In the genomic region with DNA sequence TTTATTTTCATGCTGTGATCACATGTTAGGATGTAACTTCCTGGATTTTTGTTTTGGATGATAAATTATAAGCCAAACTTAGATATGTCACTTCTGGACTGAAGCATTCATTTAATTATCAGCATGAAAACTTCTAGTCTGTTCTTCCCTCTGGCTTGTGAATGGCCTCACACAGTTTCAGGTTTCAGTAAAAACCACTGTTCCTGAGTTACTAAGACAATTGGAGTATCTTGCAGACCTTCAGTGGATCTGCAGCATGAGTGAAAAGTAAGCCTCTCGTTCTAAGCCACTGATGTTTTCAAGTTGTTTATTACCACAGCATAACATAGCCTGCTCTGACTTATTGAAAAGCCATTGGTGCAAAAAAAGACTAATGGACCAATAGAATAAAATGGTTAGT, we compare ENCODE assay signal across 18 cellular contexts. TPM values are rescaled to one million over a fixed set of nuclear protein-coding genes. Genes with fewer than 3 reads are reported as not detected.
DNase-seq lines count a peak whose midpoint lies in the region; ATAC-seq, FAIRE-seq and TF ChIP-seq lines count a peak whose summit lies in the region.
"Had no signal": no experiment of that assay in that cellular context is flagged by ENCODE, and none has a peak within 500 bp of the region (broad histone marks: within the 10 kb centered on the region; RNA-seq: fewer than 3 reads in every experiment).

No MANE protein-coding gene starts in this region.

- CTCF ChIA-PET in IMR-90 (lab: Yijun Ruan, JAX): no interaction called here
- CTCF ChIA-PET in H1 (lab: Charles Lee; ENCODE audit: partially characterized antibody): no interaction called here

- H4K91ac ChIP-seq in IMR-90 (ENCODE audit: insufficient read depth, low read depth, low read length) (no peak overlapping the region), H1 (replicated peaks; ENCODE audit: insufficient read length, low read length) (no peak overlapping the region)

- no peaks in the 10 kb centered on the region for H3K23me2 ChIP-seq in H1 (ENCODE audit: low read depth, low read length)

- no peak overlapping the region for H3K18ac ChIP-seq in IMR-90 (ENCODE audit: low read depth, low read length)
- H3K18ac ChIP-seq in H1 (ENCODE audit: extremely low read depth, low read length): no peak overlapping the region

- no peak overlapping the region for H2AK5ac ChIP-seq in IMR-90 (ENCODE audit: low read depth, low read length)
- no peak overlapping the region for H2AK5ac ChIP-seq in H1 (ENCODE audit: low read depth, low read length)

- H2AFZ ChIP-seq in IMR-90 (replicated peaks; ENCODE audit: low read length, poor library complexity) (no peak overlapping the region), MM.1S (ENCODE audit: low read length) (peak overlapping the region; percentile 2; the same call in 1 of the 2 replicates), H1 (ENCODE audit: low read length) (0 out of 2 replicates have a peak overlapping the region, but pooled peaks have one; percentile 58), osteoblast (ENCODE audit: low read length) (peak overlapping the region; percentile 65)

- no peak for TF ChIP-seq CTCF in IMR-90 (conservative IDR thresholded peaks at IDR 0.05; ENCODE audit: low read depth, low read length)
- no peak for TF ChIP-seq CTCF in MM.1S (IDR thresholded peaks at IDR 0.05; ENCODE audit: low read length)
- no peak for TF ChIP-seq CTCF in H1 (IDR thresholded peaks at IDR 0.05; ENCODE audit: control extremely low read depth in 1 of 3, insufficient read depth in 1 of 3, low read depth in 1 of 3, low read length in 3 of 3)
- TF ChIP-seq CTCF in osteoblast (IDR thresholded peaks at IDR 0.05; ENCODE audit: extremely low read depth, low read depth, low read length): no peak
- TF ChIP-seq CTCF in esophagus muscularis mucosa (IDR thresholded peaks at IDR 0.05): no peak

- H4K8ac ChIP-seq in IMR-90 (ENCODE audit: low read depth in 2 of 2, low read length in 2 of 2): no peak overlapping the region
- H4K8ac ChIP-seq in H1 (ENCODE audit: extremely low read depth, insufficient read depth, low read length): no peak overlapping the region

- no peak overlapping the region for H2BK12ac ChIP-seq in H1 (ENCODE audit: low read depth, low read length)

- H3K4me1 ChIP-seq in IMR-90 (ENCODE audit: control insufficient read depth, insufficient read depth, low read length) (peaks cover 3% of the 10 kb centered on the region; the same call in 1 of the 2 replicates), MM.1S (ENCODE audit: low read length) (peaks cover 31% of the 10 kb centered on the region), H1 (replicated peaks in 1 of 4; ENCODE audit: control insufficient read depth in 3 of 4, insufficient read depth in 4 of 4, low read length in 3 of 4) (no peaks in the 10 kb centered on the region), osteoblast (ENCODE audit: insufficient read depth, low read length) (peaks cover 15% of the 10 kb centered on the region), esophagus muscularis mucosa (peaks cover 0 to 11% (median 0%) of the 10 kb centered on the region in 4 donors)
- H3K4me1 ChIP-seq: A549, BE2C, HAP-1 had no signal

- H3K4me2 ChIP-seq in IMR-90 (ENCODE audit: low read depth, low read length) (no peak overlapping the region), MM.1S (ENCODE audit: low read depth, low read length) (peak overlapping the region; percentile 20; the same call in 1 of the 2 replicates), H1 (ENCODE audit: insufficient read depth in 1 of 2, low read depth in 2 of 2, low read length in 2 of 2) (no peak overlapping the region), osteoblast (ENCODE audit: insufficient read depth, low read length) (no peak overlapping the region)
- H3K4me2 ChIP-seq: A549 had no signal

- H2BK5ac ChIP-seq in IMR-90 (ENCODE audit: low read depth, low read length, poor library complexity, severe bottlenecking) (no peak overlapping the region), H1 (ENCODE audit: low read depth, low read length) (no peak overlapping the region)

- H3K9ac ChIP-seq in IMR-90 (ENCODE audit: low read depth, low read length): no peak overlapping the region
- no peak overlapping the region for H3K9ac ChIP-seq in MM.1S (ENCODE audit: low read length)
- H3K9ac ChIP-seq in H1 (replicated peaks in 1 of 4; ENCODE audit: extremely low read depth in 1 of 4, low read depth in 3 of 4, low read length in 3 of 4): no peak overlapping the region

- no peak overlapping the region for H2BK20ac ChIP-seq in IMR-90 (ENCODE audit: low read depth, low read length)
- no peak overlapping the region for H2BK20ac ChIP-seq in H1 (ENCODE audit: low read length)

- H3K79me2 ChIP-seq in MM.1S (ENCODE audit: low read length): no peaks in the 10 kb centered on the region
- H3K79me2 ChIP-seq in H1 (ENCODE audit: control insufficient read depth in 1 of 2, insufficient read depth in 2 of 2, low read length in 2 of 2): no peaks in the 10 kb centered on the region
- no peaks in the 10 kb centered on the region for H3K79me2 ChIP-seq in osteoblast (ENCODE audit: insufficient read depth, low read length)

- DNase-seq in IMR-90: peak; percentile 10
- peak; percentile 61 for DNase-seq in MM.1S
- DNase-seq in H1 (ENCODE audit: low read depth in 1 of 2, low spot score in 2 of 2): no peak
- no peak for DNase-seq in osteoblast (ENCODE audit: insufficient read length, low spot score, missing footprints)
- DNase-seq in esophagus muscularis mucosa (ENCODE audit: extremely low spot score): no peak
- DNase-seq in NCI-H345 (lab: John Stamatoyannopoulos, UW): no peak
- no peak for DNase-seq in epidermal melanocyte (ENCODE audit: insufficient read length, low spot score)
- no peak for DNase-seq in NCI-H2107 treated with DMSO at 0.1 percent for 48 hours (lab: John Stamatoyannopoulos, UW; ENCODE audit: unreplicated experiment)
- DNase-seq: BE2C; CD8-positive, alpha-beta T cell; COR-L47; GF-D8; GOT3; HFFc6 had no signal

- no peak overlapping the region for H3K23ac ChIP-seq in IMR-90 (ENCODE audit: low read depth, low read length)
- no peak overlapping the region for H3K23ac ChIP-seq in H1 (ENCODE audit: insufficient read length)

- TF ChIP-seq RAD21 in IMR-90 (IDR thresholded peaks at IDR 0.05; ENCODE audit: low read length): no peak
- no peak for TF ChIP-seq RAD21 in H1 (IDR thresholded peaks at IDR 0.05 in 1 of 2, conservative IDR thresholded peaks at IDR 0.05 in 1 of 2; ENCODE audit: low read depth in 2 of 2, low read length in 2 of 2)

- H2BK120ac ChIP-seq in IMR-90 (ENCODE audit: low read depth, low read length) (no peak overlapping the region), H1 (replicated peaks; ENCODE audit: low read depth, low read length) (no peak overlapping the region)

- no peak for TF ChIP-seq POLR2A in IMR-90 (IDR thresholded peaks at IDR 0.05; ENCODE audit: low read depth, low read length)
- TF ChIP-seq POLR2A in H1 (IDR thresholded peaks at IDR 0.05; ENCODE audit: control extremely low read depth in 1 of 2, low read depth in 2 of 2, low read length in 2 of 2): no peak
- TF ChIP-seq POLR2A in esophagus muscularis mucosa (IDR thresholded peaks at IDR 0.05; ENCODE audit: low read depth): no peak

- no peak overlapping the region for H2AK9ac ChIP-seq in IMR-90 (replicated peaks; ENCODE audit: low read depth, low read length, poor library complexity)

- WGBS in IMR-90 (ENCODE audit: extremely low coverage in 2 of 2, insufficient read length in 1 of 2), 2 experiments: no CpG with 5 or more reads among the region's 1 CpG
- 94% methylated on average over 1 of the region's 1 CpG; no CpG with 5 or more reads in 1 of the 2 experiments for WGBS in H1 (ENCODE audit: extremely low coverage in 1 of 2, insufficient coverage in 1 of 2, insufficient read length in 1 of 2, insufficient replicate concordance in 2 of 2, low coverage in 1 of 2, low lambda C conversion rate in 2 of 2, missing lambda C conversion rate in 1 of 2), 2 experiments
- 71% methylated on average over 1 of the region's 1 CpG for WGBS in esophagus muscularis mucosa

- no peaks in the 10 kb centered on the region for H4K20me1 ChIP-seq in IMR-90 (ENCODE audit: insufficient read depth, low read length)
- H4K20me1 ChIP-seq in MM.1S (ENCODE audit: insufficient read depth, low read length): no peaks in the 10 kb centered on the region
- H4K20me1 ChIP-seq in H1 (replicated peaks in 1 of 2; ENCODE audit: control insufficient read depth in 1 of 2, insufficient read depth in 2 of 2, low read length in 2 of 2): no peaks in the 10 kb centered on the region
- H4K20me1 ChIP-seq in osteoblast (ENCODE audit: insufficient read depth, low read length): no peaks in the 10 kb centered on the region

- dilution Hi-C loops in IMR-90 (cut with HindIII; ENCODE audit: low sequenced_read_pairs, unreplicated experiment): no loop called here

- H3K9me1 ChIP-seq in IMR-90 (ENCODE audit: insufficient read depth, low read length): no peaks in the 10 kb centered on the region

- H3K79me1 ChIP-seq in IMR-90 (ENCODE audit: low read depth in 1 of 2, low read length in 2 of 2) (no peaks in the 10 kb centered on the region), H1 (ENCODE audit: low read depth, low read length) (no peaks in the 10 kb centered on the region)

- intact Hi-C loops in IMR-90 (cut with micrococcal nuclease): no loop called here
- intact Hi-C loops in esophagus muscularis mucosa (cut with DNase I): no loop called here

- no peak overlapping the region for H3K4ac ChIP-seq in IMR-90 (ENCODE audit: low read depth, low read length)
- no peak overlapping the region for H3K4ac ChIP-seq in H1 (replicated peaks; ENCODE audit: insufficient read length, low read depth, low read length)

- no peak overlapping the region for H3K4me3 ChIP-seq in IMR-90 (ENCODE audit: insufficient read depth, low read depth, low read length)
- no peak overlapping the region for H3K4me3 ChIP-seq in MM.1S (ENCODE audit: low read length)
- H3K4me3 ChIP-seq in H1 (ENCODE audit: extremely low read depth in 1 of 4, insufficient read depth in 2 of 4, low read depth in 3 of 4, low read length in 4 of 4): no peak overlapping the region
- H3K4me3 ChIP-seq in osteoblast (ENCODE audit: insufficient read depth, low read length): no peak overlapping the region
- no peak overlapping the region for H3K4me3 ChIP-seq in esophagus muscularis mucosa
- H3K4me3 ChIP-seq: A549, HAP-1 had no signal

- ATAC-seq in IMR-90 (ENCODE audit: low read depth): no peak
- ATAC-seq: A549; CD8-positive, alpha-beta T cell had no signal

- H3K14ac ChIP-seq in IMR-90 (replicated peaks; ENCODE audit: low read depth, low read length) (no peak overlapping the region), H1 (ENCODE audit: insufficient read length) (no peak overlapping the region)

- H4K5ac ChIP-seq in IMR-90 (ENCODE audit: low read depth, low read length) (no peak overlapping the region), H1 (ENCODE audit: insufficient read length, low read depth, low read length) (no peak overlapping the region)

- no peak overlapping the region for H3K56ac ChIP-seq in IMR-90 (ENCODE audit: extremely low read depth, insufficient read depth, low read length)
- H3K56ac ChIP-seq in H1 (replicated peaks; ENCODE audit: insufficient read length, low read depth, low read length): no peak overlapping the region

- H3K9me2 ChIP-seq in MM.1S (replicated peaks; ENCODE audit: insufficient read depth, low read length): no peaks in the 10 kb centered on the region

- H2BK15ac ChIP-seq in IMR-90 (ENCODE audit: low read depth, low read length) (no peak overlapping the region; the same call in 2 of the 3 replicates), H1 (ENCODE audit: low read length) (no peak overlapping the region)

- H3K9me3 ChIP-seq in IMR-90 (ENCODE audit: control insufficient read depth, insufficient read depth, low read length) (no peaks in the 10 kb centered on the region), MM.1S (replicated peaks; ENCODE audit: insufficient read depth, low read length) (no peaks in the 10 kb centered on the region), H1 (ENCODE audit: insufficient read depth in 2 of 2, low read depth in 1 of 2, low read length in 1 of 2) (no peaks in the 10 kb centered on the region), osteoblast (ENCODE audit: low read depth, low read length) (no peaks in the 10 kb centered on the region), esophagus muscularis mucosa (no peaks in the 10 kb centered on the region)
- H3K9me3 ChIP-seq: A549, BE2C, HAP-1 had no signal

- no TSS peak for BruUV-seq in IMR-90 (replicated peaks; lab: Mats Ljungman, UMichigan)

- TF ChIP-seq EP300 in H1 (IDR thresholded peaks at IDR 0.05; ENCODE audit: borderline replicate concordance in 1 of 2, low read depth in 2 of 2, low read length in 2 of 2): no peak
- no peak for TF ChIP-seq EP300 in esophagus muscularis mucosa (IDR thresholded peaks at IDR 0.05)

- POLR2A ChIA-PET in IMR-90 (lab: Charles Lee; ENCODE audit: unreplicated experiment) (no interaction called here), H1 (lab: Charles Lee; ENCODE audit: partially characterized antibody) (no interaction called here)

- H3K27ac ChIP-seq in IMR-90 (ENCODE audit: insufficient read depth, low read length) (no peak overlapping the region), MM.1S (ENCODE audit: low read length) (peak overlapping the region; percentile 20; the same call in 1 of the 2 replicates), H1 (ENCODE audit: low read depth, low read length) (no peak overlapping the region), osteoblast (ENCODE audit: low read depth, low read length) (no peak overlapping the region), esophagus muscularis mucosa (replicated peaks in 1 of 4) (no peak overlapping the region)
- H3K27ac ChIP-seq: A549, C4-2B had no signal

- no peaks in the 10 kb centered on the region for H3K27me3 ChIP-seq in IMR-90 (ENCODE audit: control insufficient read depth, insufficient read depth, low read length)
- no peaks in the 10 kb centered on the region for H3K27me3 ChIP-seq in MM.1S (replicated peaks; ENCODE audit: insufficient read depth, low read length)
- no peaks in the 10 kb centered on the region for H3K27me3 ChIP-seq in H1 (replicated peaks in 1 of 4; ENCODE audit: control insufficient read depth in 3 of 4, extremely low read depth in 1 of 4, insufficient read depth in 3 of 4, low read length in 3 of 4)
- no peaks in the 10 kb centered on the region for H3K27me3 ChIP-seq in osteoblast (ENCODE audit: insufficient read depth, low read length)
- no peaks in the 10 kb centered on the region for H3K27me3 ChIP-seq in esophagus muscularis mucosa
- H3K27me3 ChIP-seq: BE2C had no signal

- H3F3A ChIP-seq in MM.1S (ENCODE audit: insufficient read depth, low read length): peaks cover 17% of the 10 kb centered on the region

- FAIRE-seq in H1 (lab: Jason Lieb, UNC): no peak
- FAIRE-seq: A549 had no signal

- no peaks in the 10 kb centered on the region for H3K36me3 ChIP-seq in IMR-90 (ENCODE audit: control insufficient read depth, insufficient read depth, low read length)
- no peaks in the 10 kb centered on the region for H3K36me3 ChIP-seq in MM.1S (replicated peaks; ENCODE audit: insufficient read depth, low read length)
- no peaks in the 10 kb centered on the region for H3K36me3 ChIP-seq in H1 (ENCODE audit: control insufficient read depth in 2 of 4, insufficient read depth in 4 of 4, low read length in 3 of 4)
- H3K36me3 ChIP-seq in osteoblast (ENCODE audit: insufficient read depth, low read length): no peaks in the 10 kb centered on the region
- H3K36me3 ChIP-seq in esophagus muscularis mucosa: no peaks in the 10 kb centered on the region
- H3K36me3 ChIP-seq: BE2C, HAP-1 had no signal

- in situ Hi-C loops in IMR-90 (cut with MboI; ENCODE audit: low sequenced_read_pairs): no loop called here

RNA-seq across cellular contexts. Expression of a gene that starts 55.3 kb away (rescaled TPM):
- total RNA-seq in IMR-90 (2012; rRNA removed) (not detected in 2 replicates), osteoblast (not detected in 2 replicates), esophagus muscularis mucosa (not detected)
- polyA plus RNA-seq in IMR-90 (2012; rRNA removed) (not detected in 2 replicates), H1 (2011; rRNA removed) (not detected in 2 replicates)
- not detected in 2 replicates for polyA plus RNA-seq in IMR-90 (2012; cell fraction: cytosol; rRNA removed)
- polyA plus RNA-seq in IMR-90 (2012; cell fraction: nucleus; rRNA removed; ENCODE audit: low replicate concordance): not detected in 2 replicates
- not detected in 2 replicates for total RNA-seq in H1 (2021; fragmentation: NEBNext Ultra II Directional; extraction: Animal tissue kit (Norgen Biotek cat#: 25700))
- polyA plus RNA-seq in H1 (2011; cell fraction: cytosol; rRNA removed): not detected
- not detected for polyA plus RNA-seq in H1 (2011; cell fraction: nucleus; rRNA removed)
- polyA plus RNA-seq in H1 (2012, experiment 1 of 2): not detected in 4 replicates
- not detected for polyA plus RNA-seq in H1 (2012, experiment 2 of 2)
- not detected for polyA plus RNA-seq in H1 (2013, experiment 1 of 2)
- polyA plus RNA-seq in H1 (2013, experiment 2 of 2): not detected
- polyA minus RNA-seq in H1 (2011; rRNA and poly(A)+ RNA removed): not detected in 2 replicates
- polyA minus RNA-seq in H1 (2011; cell fraction: cytosol; rRNA and poly(A)+ RNA removed): not detected
- not detected for polyA minus RNA-seq in H1 (2011; cell fraction: nucleus; rRNA and poly(A)+ RNA removed)
- total RNA-seq: CD8-positive, alpha-beta T cell; HFFc6 had no signal
- polyA plus RNA-seq: A549, AG04450 had no signal

Comparison
In these comparisons a context has a peak if more than half of its experiments do, and no peak if none do; other contexts are left out.
1. DNase-seq: peak in IMR-90 (single experiment) and MM.1S (single experiment); none in H1 (0 of 2), osteoblast (single experiment), esophagus muscularis mucosa (single experiment), NCI-H345 (single experiment), epidermal melanocyte (single experiment) and NCI-H2107 treated with DMSO at 0.1 percent for 48 hours (single experiment).